ENCODE assay signal across 13 cellular contexts in genomic region chr3:58234516-58234931, GRCh38. TPM values are rescaled to one million over a fixed set of nuclear protein-coding genes. Genes with fewer than 3 reads are reported as not detected.
DNase-seq lines count a peak whose midpoint lies in the region; FAIRE-seq and TF ChIP-seq lines count a peak whose summit lies in the region.
"Had no signal": no experiment of that assay in that cellular context is flagged by ENCODE, and none has a peak within 500 bp of the region (broad histone marks: within the 10 kb centered on the region; RNA-seq: fewer than 3 reads in every experiment).

No MANE protein-coding gene starts in this region.

- peaks cover 14% of the 10 kb centered on the region for H3K9me3 Mint-ChIP-seq in glutamatergic neuron (ENCODE audit: unreplicated experiment)
- H3K9me3 Mint-ChIP-seq: T-helper 2 cell treated with Interferon-gamma antibody and Interleukin-4, amounts not matched to agents 5 μg/mL and 100 μg/mL, for 36 hours had no signal

- H3K4me1 Mint-ChIP-seq in glutamatergic neuron (ENCODE audit: low read depth, unreplicated experiment), result peaks cover 49% of the 10 kb centered on the region

- DNase-seq in AG08396 (ENCODE audit: low spot score) (peak; percentile 60), H54 (ENCODE audit: insufficient read length, low spot score) (peak; percentile 62), T1000 (lab: John Stamatoyannopoulos, UW) (peak; percentile 11), glutamatergic neuron (no peak), DMS79 (lab: John Stamatoyannopoulos, UW) (no peak), substantia nigra (lab: John Stamatoyannopoulos, UW) (no peak), colonic mucosa (no peak)
- no peak for DNase-seq in stimulated activated CD4-positive, alpha-beta T cell treated with anti-CD3 and anti-CD28 coated beads, Interleukin-15, amount 100 ng/mL, for 24 hours
- DNase-seq: activated T-cell treated with anti-CD3 and anti-CD28 coated beads, Interleukin-2, amount 50 U/mL, for 1 hour had no signal

- peaks cover 4% of the 10 kb centered on the region for H3K4me1 ChIP-seq in colonic mucosa

- FAIRE-seq in H54 (lab: Jason Lieb, UNC), result peak; percentile 72
- FAIRE-seq: GM18507 had no signal

- peaks cover 11% of the 10 kb centered on the region for H3K27me3 Mint-ChIP-seq in glutamatergic neuron (ENCODE audit: unreplicated experiment)

- H3K9ac ChIP-seq in colonic mucosa (ENCODE audit: low read depth in 2 of 2, low read length in 2 of 2), result no peak overlapping the region
- H3K9ac ChIP-seq: KMS-11 had no signal

- H3K27ac Mint-ChIP-seq in glutamatergic neuron (ENCODE audit: unreplicated experiment), result peak overlapping the region; percentile 94
- H3K27ac Mint-ChIP-seq: T-helper 2 cell treated with Interferon-gamma antibody and Interleukin-4, amounts not matched to agents 5 μg/mL and 100 μg/mL, for 36 hours had no signal

- H3K36me3 ChIP-seq in colonic mucosa, result no peaks in the 10 kb centered on the region
- H3K36me3 ChIP-seq: right atrium auricular region had no signal

- no peak for TF ChIP-seq POLR2A in H54 (IDR thresholded peaks at IDR 0.05; ENCODE audit: low read depth, low read length)

- peak overlapping the region; percentile 40 for H3K4me3 Mint-ChIP-seq in glutamatergic neuron (ENCODE audit: unreplicated experiment)
- H3K4me3 Mint-ChIP-seq: T-helper 2 cell treated with Interferon-gamma antibody and Interleukin-4, amounts not matched to agents 5 μg/mL and 100 μg/mL, for 36 hours had no signal

- H3K36me3 Mint-ChIP-seq in glutamatergic neuron (ENCODE audit: unreplicated experiment), result no peaks in the 10 kb centered on the region

- no peak overlapping the region for H3K4me3 ChIP-seq in colonic mucosa
- H3K4me3 ChIP-seq: right atrium auricular region had no signal

- H3K27me3 ChIP-seq in colonic mucosa, result no peaks in the 10 kb centered on the region
- H3K27me3 ChIP-seq: right atrium auricular region had no signal

- no peaks in the 10 kb centered on the region for H3K9me3 ChIP-seq in colonic mucosa
- H3K9me3 ChIP-seq: right atrium auricular region had no signal

- intact Hi-C loops in colonic mucosa (cut with DNase I), result no loop called here

- TF ChIP-seq CTCF in glutamatergic neuron (IDR thresholded peaks at IDR 0.05; ENCODE audit: partially characterized antibody, unreplicated experiment) (no peak), colonic mucosa (IDR thresholded peaks at IDR 0.05) (no peak)

- H3K27ac ChIP-seq in substantia nigra (ENCODE audit: low read depth, low read length, poor library complexity, severe bottlenecking) (no peak overlapping the region), colonic mucosa (no peak overlapping the region)
- H3K27ac ChIP-seq: KMS-11, right atrium auricular region had no signal

RNA-seq across cellular contexts. Expression of gene ABHD6, which starts 3.1 kb away (rescaled TPM):
- total RNA-seq in glutamatergic neuron (ENCODE audit: unreplicated experiment) (46.0 TPM), colonic mucosa (10 to 100 TPM; 16.5 to 24.5 TPM)

RNA-seq across cellular contexts. Expression of gene DNASE1L3, which starts 23.8 kb away (rescaled TPM):
- total RNA-seq in glutamatergic neuron (ENCODE audit: unreplicated experiment) (0.96 TPM), colonic mucosa (1 to 10 TPM; 2.2 to 6.2 TPM)

Comparison
In these comparisons a context has a peak if more than half of its experiments do, and no peak if none do; other contexts are left out.
1. DNase-seq: peak in AG08396 (single experiment), H54 (single experiment) and T1000 (single experiment); none in glutamatergic neuron (single experiment), stimulated activated CD4-positive, alpha-beta T cell treated with anti-CD3 and anti-CD28 coated beads, Interleukin-15, amount 100 ng/mL, for 24 hours (single experiment), DMS79 (single experiment), substantia nigra (0 of 49) and colonic mucosa (single experiment).